Comparison of ENCODE assay signal across 8 cellular contexts in genomic region chrX:53317365-53318069, GRCh38. TPM values are rescaled to one million over a fixed set of nuclear protein-coding genes. Genes with fewer than 3 reads are reported as not detected.
A peak's percentile ranks its signal among the peaks of the same experiment; 100 is the strongest.
DNase-seq lines count a peak whose midpoint lies in the region; ATAC-seq lines count a peak whose summit lies in the region.

No MANE protein-coding gene starts in this region.

- peaks cover 20 to 22% of the 10 kb centered on the region in 2 donors for H3K4me1 Mint-ChIP-seq in natural killer cell treated with Interleukin-12 subunit alpha and Interleukin-12 subunit beta and Interleukin-15 and Interleukin-18, amount 100 ng/mL, for 72 hours (ENCODE audit: low read depth in 2 of 2)

- peaks cover 11 to 30% of the 10 kb centered on the region in 2 donors for H3K27me3 Mint-ChIP-seq in natural killer cell treated with Interleukin-12 subunit alpha and Interleukin-12 subunit beta and Interleukin-15 and Interleukin-18, amount 100 ng/mL, for 72 hours

- no peak overlapping the region for H3K27ac Mint-ChIP-seq in natural killer cell treated with Interleukin-12 subunit alpha and Interleukin-12 subunit beta and Interleukin-15 and Interleukin-18, amount 100 ng/mL, for 72 hours

- H3K9me3 Mint-ChIP-seq in natural killer cell treated with Interleukin-12 subunit alpha and Interleukin-12 subunit beta and Interleukin-15 and Interleukin-18, amount 100 ng/mL, for 72 hours, result no peaks in the 10 kb centered on the region

- peak; percentile 58 for ATAC-seq in HG02943 (IDR thresholded peaks at IDR 0.05; ENCODE audit: low read depth, unreplicated experiment)
- peak; percentile 73 for ATAC-seq in esophagus mucosa
- peak; percentile 83 to 86 for ATAC-seq in natural killer cell treated with Interleukin-12 subunit alpha and Interleukin-12 subunit beta and Interleukin-15 and Interleukin-18, amount 100 ng/mL, for 72 hours

- no peak overlapping the region for H3K4me3 Mint-ChIP-seq in natural killer cell treated with Interleukin-12 subunit alpha and Interleukin-12 subunit beta and Interleukin-15 and Interleukin-18, amount 100 ng/mL, for 72 hours

- H3K36me3 Mint-ChIP-seq in natural killer cell treated with Interleukin-12 subunit alpha and Interleukin-12 subunit beta and Interleukin-15 and Interleukin-18, amount 100 ng/mL, for 72 hours, result no peaks in the 10 kb centered on the region

- DNase-seq in NCI-H1436 (lab: John Stamatoyannopoulos, UW) (peak; percentile 60), NCI-H1436 treated with DMSO at 0.1 percent for 48 hours (lab: John Stamatoyannopoulos, UW) (no peak), NOMO-1 treated with dmso at 0.1 percent for 144 hours (lab: John Stamatoyannopoulos, UW; ENCODE audit: unreplicated experiment) (peak; percentile 68)
- peak; percentile 77 for DNase-seq in activated T-cell treated with anti-CD3 and anti-CD28 coated beads, Interleukin-2, amount 50 U/mL, for 1 hour
- DNase-seq in natural killer cell treated with Interleukin-12 subunit alpha and Interleukin-12 subunit beta and Interleukin-15 and Interleukin-18, amount 100 ng/mL, for 72 hours (ENCODE audit: low spot score), result peak; percentile 69
- DNase-seq in stimulated activated naive CD4-positive, alpha-beta T cell treated with Interleukin-2 at 50 U/mL for 16 hours (lab: John Stamatoyannopoulos, UW), result peak; percentile 51

RNA-seq across cellular contexts. Expression of gene IQSEC2, which starts 36.1 kb away (rescaled TPM):
- 10.6 TPM for total RNA-seq in esophagus mucosa
- total RNA-seq in natural killer cell treated with Interleukin-12 subunit alpha and Interleukin-12 subunit beta and Interleukin-15 and Interleukin-18, amount 100 ng/mL, for 72 hours, result under 1 TPM; 0.48 to 0.86 TPM
